36 cellular contexts compared by ENCODE assay signal in the genomic region with DNA sequence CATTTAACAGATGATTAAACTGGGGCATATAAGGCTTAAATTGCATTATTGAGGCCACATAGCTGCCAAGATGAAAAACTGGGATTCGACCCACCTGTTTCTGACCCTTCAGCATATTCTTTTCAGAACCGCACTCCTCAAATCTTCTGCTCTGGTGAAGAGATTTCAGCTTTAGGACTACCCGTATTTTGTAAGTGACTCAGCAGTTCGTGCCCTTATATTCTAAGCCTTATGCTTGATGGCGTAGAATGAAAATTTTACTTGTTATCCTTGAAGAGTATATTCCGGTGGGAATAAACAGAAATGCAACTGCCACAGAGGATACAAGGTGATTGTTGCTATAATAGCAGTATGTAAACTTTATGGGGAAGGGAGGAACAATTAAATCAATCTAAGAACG.
"Had no signal": no experiment of that assay in that cellular context is flagged by ENCODE, and none has a peak within 500 bp of the region (broad histone marks: within the 10 kb centered on the region; RNA-seq: fewer than 3 reads in every experiment).

No MANE protein-coding gene starts in this region.

- H3K27me3 ChIP-seq: MG63 had no signal

- H3K36me3 ChIP-seq: MG63 had no signal

- H3K9me3 ChIP-seq: MG63 had no signal

- DNase-seq: Karpas-422, Kasumi-1, MG63, MM.1S, MV-4-11, NCI-H1048, NCI-H1092, NCI-H1092 treated with DMSO at 0.1 percent for 48 hours, NCI-H1105, NCI-H1105 treated with DMSO at 0.1 percent for 48 hours, NCI-H1417, NCI-H1417 treated with DMSO at 0.1 percent for 48 hours, NCI-H1436, NCI-H1436 treated with DMSO at 0.1 percent for 48 hours, NCI-H146, NCI-H1694, NCI-H1694 treated with DMSO at 0.1 percent for 48 hours, NCI-H187, NCI-H187 treated with DMSO at 0.1 percent for 48 hours, NCI-H1930, NCI-H2029, NCI-H2029 treated with DMSO at 0.1 percent for 48 hours, NCI-H2081, NCI-H2081 treated with DMSO at 0.1 percent for 48 hours, NCI-H2107, NCI-H2171, NCI-H2171 treated with DMSO at 0.1 percent for 48 hours, NCI-H2227 treated with DMSO at 0.1 percent for 48 hours, NCI-H226, NCI-H345, NCI-H446, NCI-H446 treated with DMSO at 0.1 percent for 48 hours, NCI-H510A, NCI-H510A treated with DMSO at 0.1 percent for 48 hours, NCI-H524, NCI-H524 treated with DMSO at 0.1 percent for 48 hours had no signal

- H3K4me3 ChIP-seq: MG63 had no signal
